Comparison of ENCODE assay signal across 8 cellular contexts in genomic region chr7:151012921-151013347, GRCh38. TPM values are rescaled to one million over a fixed set of nuclear protein-coding genes. Genes with fewer than 3 reads are reported as not detected.
DNase-seq lines count a peak whose midpoint lies in the region; ATAC-seq and TF ChIP-seq lines count a peak whose summit lies in the region.

No MANE protein-coding gene starts in this region.

- no peak overlapping the region for H3T11ph ChIP-seq in H9 (ENCODE audit: low read length)

- H3K23me2 ChIP-seq in H9 (ENCODE audit: insufficient read length, low read depth, low read length, poor library complexity, severe bottlenecking) = peaks cover 4% of the 10 kb centered on the region

- H3K4ac ChIP-seq in H9 (ENCODE audit: low read depth, low read length) = no peak overlapping the region

- no peak overlapping the region for H2BK12ac ChIP-seq in H9 (ENCODE audit: insufficient read length, low read depth, low read length)

- H2BK20ac ChIP-seq in H9 (ENCODE audit: low read depth, low read length, poor library complexity, severe bottlenecking) = no peak overlapping the region

- H3K4me1 ChIP-seq in BLaER1 treated with 17β-estradiol and CSF1 and Interleukin-3, amounts not matched to agents 10 nM and 100 nM = peaks cover 71 to 96% (median 90%) of the 10 kb centered on the region in 10 experiments
- H3K4me1 ChIP-seq in H9 (ENCODE audit: insufficient read depth, low read length) (peaks cover 4% of the 10 kb centered on the region; the same call in 1 of the 2 replicates), thoracic aorta (ENCODE audit: control insufficient read depth in 1 of 2, low read depth in 2 of 2) (peaks cover 9 to 18% of the 10 kb centered on the region in 2 donors)

- H2BK15ac ChIP-seq in H9 (ENCODE audit: low read depth, low read length) = no peak overlapping the region

- no peak overlapping the region for H2AFZ ChIP-seq in H9 (ENCODE audit: low read length)

- no peak overlapping the region for H3K27ac ChIP-seq in BLaER1 treated with 17β-estradiol and CSF1 and Interleukin-3, amounts not matched to agents 10 nM and 100 nM
- H3K27ac ChIP-seq in H9 (ENCODE audit: insufficient read length, low read depth, low read length) (no peak overlapping the region), thoracic aorta (no peak overlapping the region)

- H3K4me3 Mint-ChIP-seq in H9 = peak overlapping the region; percentile 33 to 74
- H3K4me3 Mint-ChIP-seq in activated CD8-positive, alpha-beta T cell treated with anti-CD3 and anti-CD28 coated beads for 36 hours = peak overlapping the region; percentile 1

- intact Hi-C loops in activated CD8-positive, alpha-beta T cell treated with anti-CD3 and anti-CD28 coated beads for 36 hours (cut with micrococcal nuclease) = no loop called here
- intact Hi-C loops in left cardiac atrium (cut with DNase I) = no loop called here

- H3K4me2 ChIP-seq in BLaER1 treated with 17β-estradiol and CSF1 and Interleukin-3, amounts not matched to agents 10 nM and 100 nM = peak overlapping the region; percentile 47 to 95 (median 67)
- peak overlapping the region; percentile 25 for H3K4me2 ChIP-seq in H9 (ENCODE audit: insufficient read depth, insufficient read length, low read length)

- H3K79me1 ChIP-seq in H9 (ENCODE audit: insufficient read depth, low read depth, low read length, poor library complexity, severe bottlenecking) = no peaks in the 10 kb centered on the region

- TF ChIP-seq CTCF in H9 (conservative IDR thresholded peaks at IDR 0.05) (peak; percentile 74), thoracic aorta (IDR thresholded peaks at IDR 0.05) (peak; percentile 43), omental fat pad (IDR thresholded peaks at IDR 0.05) (no peak)
- peak; percentile 51 for TF ChIP-seq CTCF in activated CD8-positive, alpha-beta T cell treated with anti-CD3 and anti-CD28 coated beads for 36 hours (IDR thresholded peaks at IDR 0.05)

- no peak overlapping the region for H4K91ac ChIP-seq in H9 (ENCODE audit: insufficient read length, low read depth, low read length)

- no peaks in the 10 kb centered on the region; a peak in 1 of 22 replicates for H3K36me3 ChIP-seq in BLaER1 treated with 17β-estradiol and CSF1 and Interleukin-3, amounts not matched to agents 10 nM and 100 nM
- no peaks in the 10 kb centered on the region for H3K36me3 ChIP-seq in thoracic aorta

- no peak overlapping the region for H2BK5ac ChIP-seq in H9 (ENCODE audit: insufficient read length, low read length)

- H3K18ac ChIP-seq in H9 (ENCODE audit: insufficient read length, low read depth, low read length) = peak overlapping the region; percentile 60

- H4K5ac ChIP-seq in H9 (ENCODE audit: insufficient read length, low read depth, low read length) = no peak overlapping the region

- H2AK5ac ChIP-seq in H9 (ENCODE audit: insufficient read length, low read length) = no peak overlapping the region

- no peaks in the 10 kb centered on the region; a peak in 1 of 5 replicates for H3K9me3 Mint-ChIP-seq in H9
- no peaks in the 10 kb centered on the region for H3K9me3 Mint-ChIP-seq in activated CD8-positive, alpha-beta T cell treated with anti-CD3 and anti-CD28 coated beads for 36 hours

- 0 out of 20 replicates have a peak overlapping the region, but pooled peaks of 1 of the 10 experiments have one; percentile 0 for H3K4me3 ChIP-seq in BLaER1 treated with 17β-estradiol and CSF1 and Interleukin-3, amounts not matched to agents 10 nM and 100 nM
- no peak overlapping the region for H3K4me3 ChIP-seq in thoracic aorta

- no peaks in the 10 kb centered on the region; a peak in 1 of 22 replicates for H4K20me1 ChIP-seq in BLaER1 treated with 17β-estradiol and CSF1 and Interleukin-3, amounts not matched to agents 10 nM and 100 nM
- no peaks in the 10 kb centered on the region for H4K20me1 ChIP-seq in H9 (ENCODE audit: control insufficient read depth, insufficient read depth, insufficient read length)

- no peaks in the 10 kb centered on the region for H3K79me2 ChIP-seq in H9 (ENCODE audit: insufficient read depth, low read length)

- WGBS in H9 (ENCODE audit: extremely low coverage, insufficient read length, low lambda C conversion rate) = no CpG with 5 or more reads among the region's 23 CpGs

- peaks cover 23 to 53% of the 10 kb centered on the region in 2 experiments for H3K4me1 Mint-ChIP-seq in H9
- H3K4me1 Mint-ChIP-seq in activated CD8-positive, alpha-beta T cell treated with anti-CD3 and anti-CD28 coated beads for 36 hours (ENCODE audit: low read depth) = peaks cover 76% of the 10 kb centered on the region

- no peak overlapping the region for H2BK120ac ChIP-seq in H9 (ENCODE audit: low read depth, low read length, poor library complexity, severe bottlenecking)

- H3K9me3 ChIP-seq in BLaER1 treated with 17β-estradiol and CSF1 and Interleukin-3, amounts not matched to agents 10 nM and 100 nM (replicated peaks in 1 of 11) = no peaks in the 10 kb centered on the region
- H3K9me3 ChIP-seq in H9 (ENCODE audit: control insufficient read depth, low read depth, low read length) (no peaks in the 10 kb centered on the region), thoracic aorta (no peaks in the 10 kb centered on the region)

- no peak overlapping the region for H3K56ac ChIP-seq in H9 (ENCODE audit: insufficient read length, low read depth, low read length)

- H3K23ac ChIP-seq in H9 (ENCODE audit: insufficient read length, low read depth, low read length) = no peak overlapping the region

- H3K9ac ChIP-seq in BLaER1 treated with 17β-estradiol and CSF1 and Interleukin-3, amounts not matched to agents 10 nM and 100 nM = no peak overlapping the region
- no peak overlapping the region for H3K9ac ChIP-seq in H9 (ENCODE audit: extremely low read depth, insufficient read length, low read length)

- peaks cover 55% of the 10 kb centered on the region for H3K27me3 Mint-ChIP-seq in H9 (ENCODE audit: low read depth)
- H3K27me3 Mint-ChIP-seq in activated CD8-positive, alpha-beta T cell treated with anti-CD3 and anti-CD28 coated beads for 36 hours = peaks cover 1% of the 10 kb centered on the region

- DNase-seq in H9 (peak; percentile 76), left cardiac atrium (no peak), thoracic aorta (ENCODE audit: low spot score) (no peak), DMS79 (lab: John Stamatoyannopoulos, UW) (no peak), omental fat pad (ENCODE audit: low spot score) (no peak)
- no peak for DNase-seq in activated CD8-positive, alpha-beta T cell treated with anti-CD3 and anti-CD28 coated beads for 36 hours

- POLR2A ChIA-PET in activated CD8-positive, alpha-beta T cell treated with anti-CD3 and anti-CD28 coated beads for 36 hours (lab: Charles Lee) = interaction anchor here (0.8 kb wide), 1 partner anchor 9 kb away, joined by 3 read pairs; no protein-coding TSS in a partner anchor

- peak overlapping the region; percentile 80 for H3K14ac ChIP-seq in H9 (ENCODE audit: insufficient read depth, low read length)

- peaks cover 4 to 6% (median 6%) of the 10 kb centered on the region in 3 experiments; a peak in 6 of 7 replicates for H3K36me3 Mint-ChIP-seq in H9 (ENCODE audit: insufficient read depth in 1 of 3, low read depth in 3 of 3)
- H3K36me3 Mint-ChIP-seq in activated CD8-positive, alpha-beta T cell treated with anti-CD3 and anti-CD28 coated beads for 36 hours (ENCODE audit: low read depth) = peaks cover 14% of the 10 kb centered on the region

- H3K27me3 ChIP-seq in BLaER1 treated with 17β-estradiol and CSF1 and Interleukin-3, amounts not matched to agents 10 nM and 100 nM = peaks cover 0 to 19% (median 4%) of the 10 kb centered on the region in 11 experiments; a peak in 12 of 22 replicates
- H3K27me3 ChIP-seq in H9 (ENCODE audit: insufficient read depth, low read length) (no peaks in the 10 kb centered on the region; the same call in 1 of the 2 replicates), thoracic aorta (replicated peaks; ENCODE audit: insufficient read depth) (peaks cover 4% of the 10 kb centered on the region)

- H3K27ac Mint-ChIP-seq in H9 = no peak overlapping the region; a peak in 1 of 7 replicates
- H3K27ac Mint-ChIP-seq in activated CD8-positive, alpha-beta T cell treated with anti-CD3 and anti-CD28 coated beads for 36 hours = peak overlapping the region; percentile 50

- CTCF ChIA-PET in activated CD8-positive, alpha-beta T cell treated with anti-CD3 and anti-CD28 coated beads for 36 hours (lab: Charles Lee) = interaction anchor here (0.9 to 8.6 kb wide), 6 partner anchors 17 to 98 kb away, joined by 3 to 73 read pairs (median 6); partner anchors contain the start of gene ABCB8

- ATAC-seq in activated CD8-positive, alpha-beta T cell treated with anti-CD3 and anti-CD28 coated beads for 36 hours = no peak
- peak; percentile 15 to 24 for ATAC-seq in left cardiac atrium
- no peak for ATAC-seq in thoracic aorta (ENCODE audit: insufficient number of reproducible peaks, low FRiP score, low read depth)
- no peak for ATAC-seq in omental fat pad (ENCODE audit: low FRiP score)
- no peak for ATAC-seq in GM19023 (IDR thresholded peaks at IDR 0.05; ENCODE audit: unreplicated experiment)

- no peak overlapping the region for H4K8ac ChIP-seq in H9 (replicated peaks; ENCODE audit: insufficient read length, low read depth, low read length)

RNA-seq across cellular contexts. Expression of gene ATG9B, which starts 11.4 kb away (rescaled TPM):
- total RNA-seq in H9 (2021) (1.5 and 2.0 TPM in 2 replicates), left cardiac atrium (under 1 TPM; 0.13 to 0.32 TPM), thoracic aorta (1 to 10 TPM in 1 of 2 donors, not detected in 1; 1.2 TPM), omental fat pad (under 1 TPM in 1 of 4 donors, not detected in 3; 0.46 TPM)
- 10 to 100 TPM; 12.6 to 14.0 TPM for total RNA-seq in activated CD8-positive, alpha-beta T cell treated with anti-CD3 and anti-CD28 coated beads for 36 hours

RNA-seq across cellular contexts. Expression of gene ABCB8, which starts 15.3 kb away (rescaled TPM):
- total RNA-seq in H9 (2021) (22.1 and 23.9 TPM in 2 replicates), left cardiac atrium (10 to 100 TPM; 20.1 to 21.6 TPM), thoracic aorta (10 to 100 TPM; 34.1 to 35.1 TPM), omental fat pad (10 to 100 TPM; 25.5 to 39.4 (median 31.6) TPM)
- 10 to 100 TPM; 41.4 to 47.5 TPM for total RNA-seq in activated CD8-positive, alpha-beta T cell treated with anti-CD3 and anti-CD28 coated beads for 36 hours

RNA-seq across cellular contexts. Expression of gene NOS3, which starts 22.1 kb away (rescaled TPM):
- total RNA-seq in H9 (2021) (4.5 and 4.7 TPM in 2 replicates), left cardiac atrium (10 to 100 TPM; 13.1 to 63.9 TPM), thoracic aorta (10 to 100 TPM in 1 of 2 donors, 1 to 10 TPM in 1; 8.4 to 18.6 TPM), omental fat pad (10 to 100 TPM; 11.2 to 75.3 (median 25.2) TPM)
- total RNA-seq in activated CD8-positive, alpha-beta T cell treated with anti-CD3 and anti-CD28 coated beads for 36 hours = 1 to 10 TPM; 5.4 to 6.2 TPM

RNA-seq across cellular contexts. Expression of gene KCNH2, which starts 34.8 kb away (rescaled TPM):
- total RNA-seq in H9 (2021) = 4.3 and 4.5 TPM in 2 replicates
- total RNA-seq in activated CD8-positive, alpha-beta T cell treated with anti-CD3 and anti-CD28 coated beads for 36 hours = under 1 TPM; 0.23 to 0.29 TPM
- total RNA-seq in left cardiac atrium = 10 to 100 TPM; 59.1 to 82.1 TPM
- total RNA-seq in thoracic aorta = 1 to 10 TPM in 1 of 2 donors, not detected in 1; 1.2 TPM
- total RNA-seq in omental fat pad = under 1 TPM; 0.12 to 0.56 (median 0.47) TPM

RNA-seq across cellular contexts. Expression of gene ASIC3, which starts 35.4 kb away (rescaled TPM):
- total RNA-seq in H9 (2021) = 1.7 and 2.3 TPM in 2 replicates
- total RNA-seq in activated CD8-positive, alpha-beta T cell treated with anti-CD3 and anti-CD28 coated beads for 36 hours = 1 to 10 TPM; 3.7 to 5.8 TPM
- total RNA-seq in left cardiac atrium = 1 to 10 TPM; 4.0 to 4.2 TPM
- total RNA-seq in thoracic aorta = 1 to 10 TPM; 2.0 to 2.8 TPM
- total RNA-seq in omental fat pad = 1 to 10 TPM; 1.6 to 3.2 (median 2.3) TPM

Comparison
In these comparisons a context has a peak if more than half of its experiments do, and no peak if none do; other contexts are left out.
1. CTCF ChIP-seq: peak in H9 (single experiment), activated CD8-positive, alpha-beta T cell treated with anti-CD3 and anti-CD28 coated beads for 36 hours (single experiment) and thoracic aorta (single experiment); none in omental fat pad (0 of 3).
2. ATAC-seq: peak in left cardiac atrium (2 of 2); none in activated CD8-positive, alpha-beta T cell treated with anti-CD3 and anti-CD28 coated beads for 36 hours (single experiment), thoracic aorta (single experiment), omental fat pad (single experiment) and GM19023 (single experiment).